18 cellular contexts compared by ENCODE assay signal in genomic region chr6:56490994-56491393, GRCh38.
DNase-seq lines count a peak whose midpoint lies in the region; ATAC-seq and TF ChIP-seq lines count a peak whose summit lies in the region.
"Had no signal": no experiment of that assay in that cellular context is flagged by ENCODE, and none has a peak within 500 bp of the region (broad histone marks: within the 10 kb centered on the region; RNA-seq: fewer than 3 reads in every experiment).

No MANE protein-coding gene starts in this region.

- H3K27ac ChIP-seq in RWPE2 (ENCODE audit: poor library complexity, severe bottlenecking), result no peak overlapping the region
- H3K27ac ChIP-seq in ascending aorta, result peak overlapping the region in 1 of 2 donors; percentile 26
- H3K27ac ChIP-seq: SK-N-MC had no signal

- TF ChIP-seq CTCF in RWPE2 (IDR thresholded peaks at IDR 0.05; ENCODE audit: poor library complexity, severe bottlenecking) (no peak), fibroblast of the aortic adventitia (IDR thresholded peaks at IDR 0.05; ENCODE audit: insufficient read depth, low read length) (no peak), retinal pigment epithelial cell (conservative IDR thresholded peaks at IDR 0.05; ENCODE audit: low read depth, low read length) (no peak), ascending aorta (IDR thresholded peaks at IDR 0.05) (no peak)

- H3K4me3 ChIP-seq in RWPE2 (ENCODE audit: severe bottlenecking) (no peak overlapping the region), fibroblast of the aortic adventitia (ENCODE audit: low read depth, low read length) (no peak overlapping the region), retinal pigment epithelial cell (ENCODE audit: low read length) (no peak overlapping the region), ascending aorta (no peak overlapping the region), H7 (ENCODE audit: insufficient read depth, low read depth, low read length) (no peak overlapping the region)
- H3K4me3 ChIP-seq: SK-N-MC had no signal

- peaks cover 82% of the 10 kb centered on the region for H3K36me3 ChIP-seq in RWPE2 (ENCODE audit: low read depth)
- peaks cover 51 to 54% of the 10 kb centered on the region in 2 donors for H3K36me3 ChIP-seq in ascending aorta
- peaks cover 4% of the 10 kb centered on the region for H3K36me3 ChIP-seq in H7 (replicated peaks; ENCODE audit: control insufficient read depth, insufficient read depth, low read length)

- H3K27me3 ChIP-seq in RWPE2 (ENCODE audit: insufficient read depth, poor library complexity, severe bottlenecking), result no peaks in the 10 kb centered on the region
- H3K27me3 ChIP-seq in ascending aorta, result no peaks in the 10 kb centered on the region
- no peaks in the 10 kb centered on the region for H3K27me3 ChIP-seq in H7 (ENCODE audit: control insufficient read depth, insufficient read depth, low read length)

- DNase-seq in GM04504 (ENCODE audit: low read depth) (peak; percentile 19), RWPE2 (ENCODE audit: low spot score) (no peak), fibroblast of the aortic adventitia (ENCODE audit: low read depth) (peak; percentile 56), retinal pigment epithelial cell (ENCODE audit: low read depth) (peak; percentile 66), ascending aorta (ENCODE audit: low spot score in 2 of 2) (no peak), epidermal melanocyte (ENCODE audit: insufficient read length, low spot score) (no peak), H7 (no peak), dedifferentiated amniotic fluid mesenchymal stem cell (ENCODE audit: extremely low spot score) (no peak)
- DNase-seq: activated CD8-positive, alpha-beta memory T cell treated with anti-CD3 and anti-CD28 coated beads, Interleukin-2, amount 10 ng/mL, durations not matched to agents 7 days and 5 days; CD4-positive, CD25-positive, alpha-beta regulatory T cell; islet precursor cell; KG1; NCI-H1694; NCI-H748 treated with DMSO at 0.1 percent for 48 hours; right cardiac atrium; stimulated activated CD4-positive, alpha-beta T cell treated with anti-CD3 and anti-CD28 coated beads, Interleukin-4, amount 100 ng/mL, for 4 hours; stimulated activated naive CD4-positive, alpha-beta T cell had no signal

- peaks cover 2% of the 10 kb centered on the region for H3K9me3 ChIP-seq in RWPE2 (ENCODE audit: severe bottlenecking)
- no peaks in the 10 kb centered on the region for H3K9me3 ChIP-seq in ascending aorta

- intact Hi-C loops in ascending aorta (cut with DNase I), result no loop called here

- H3K4me1 ChIP-seq in RWPE2 (ENCODE audit: insufficient read depth, poor library complexity, severe bottlenecking), result peaks cover 14% of the 10 kb centered on the region
- peaks cover 0 to 7% of the 10 kb centered on the region in 2 donors for H3K4me1 ChIP-seq in ascending aorta

- ATAC-seq in RWPE2 (ENCODE audit: low read depth), result peak; percentile 89
- ATAC-seq: activated CD8-positive, alpha-beta memory T cell treated with anti-CD3 and anti-CD28 coated beads, Interleukin-2, amount 10 ng/mL, durations not matched to agents 7 days and 5 days had no signal

Comparison
In these comparisons a context has a peak if more than half of its experiments do, and no peak if none do; other contexts are left out.
1. DNase-seq: peak in GM04504 (single experiment), fibroblast of the aortic adventitia (single experiment) and retinal pigment epithelial cell (single experiment); none in RWPE2 (single experiment), ascending aorta (0 of 2), epidermal melanocyte (single experiment), H7 (single experiment) and dedifferentiated amniotic fluid mesenchymal stem cell (single experiment).